ENCODE assay signal across 20 cellular contexts in genomic region chr13:47679391-47679790, GRCh38.
DNase-seq lines count a peak whose midpoint lies in the region; FAIRE-seq and TF ChIP-seq lines count a peak whose summit lies in the region.
"Had no signal": no experiment of that assay in that cellular context is flagged by ENCODE, and none has a peak within 500 bp of the region (broad histone marks: within the 10 kb centered on the region; RNA-seq: fewer than 3 reads in every experiment).

No MANE protein-coding gene starts in this region.

- H2BK20ac ChIP-seq in H9 (ENCODE audit: low read depth, low read length, poor library complexity, severe bottlenecking) = no peak overlapping the region

- no peak overlapping the region; the same call in 1 of the 2 replicates for H3K27ac Mint-ChIP-seq in HFFc6
- no peak overlapping the region for H3K27ac Mint-ChIP-seq in H9
- H3K27ac Mint-ChIP-seq: CD8-positive, alpha-beta memory T cell; type B pancreatic cell had no signal

- H3K23me2 ChIP-seq in H9 (ENCODE audit: insufficient read length, low read depth, low read length, poor library complexity, severe bottlenecking) = no peaks in the 10 kb centered on the region

- DNase-seq in AG04449 (ENCODE audit: low read depth, low spot score) = peak; percentile 41
- DNase-seq in HFFc6 = peak; percentile 28
- peak; percentile 65 for DNase-seq in brain microvascular endothelial cell
- DNase-seq in hepatic stellate cell (ENCODE audit: low spot score) = peak; percentile 2
- no peak for DNase-seq in RCC 7860 (ENCODE audit: low spot score)
- DNase-seq in NCI-H446 (lab: John Stamatoyannopoulos, UW) = no peak
- DNase-seq in COLO668 (lab: John Stamatoyannopoulos, UW; ENCODE audit: unreplicated experiment) = no peak
- no peak for DNase-seq in H9
- DNase-seq: CD8-positive, alpha-beta memory T cell; central memory CD4-positive, alpha-beta T cell; effector memory CD4-positive, alpha-beta T cell; foreskin melanocyte; left ventricle myocardium superior; NCI-H1105; NCI-H524 treated with DMSO at 0.1 percent for 48 hours; right cardiac atrium; SJCRH30; stimulated activated naive CD8-positive, alpha-beta T cell treated with anti-CD3 and anti-CD28 coated beads, Interleukin-15, Interleukin-2, amounts not matched to agents 100 U/mL and 50 U/mL, for 24 hours had no signal

- H2AFZ ChIP-seq in H9 (ENCODE audit: low read length) = no peak overlapping the region

- no peaks in the 10 kb centered on the region for H3K36me3 ChIP-seq in brain microvascular endothelial cell (replicated peaks)
- H3K36me3 ChIP-seq: neutrophil, SJCRH30 had no signal

- H4K20me1 ChIP-seq in H9 (ENCODE audit: control insufficient read depth, insufficient read depth, insufficient read length) = no peaks in the 10 kb centered on the region

- no peak overlapping the region for H2BK120ac ChIP-seq in H9 (ENCODE audit: low read depth, low read length, poor library complexity, severe bottlenecking)

- H2BK15ac ChIP-seq in H9 (ENCODE audit: low read depth, low read length) = no peak overlapping the region

- CTCF ChIA-PET in AG04449 (lab: Yijun Ruan, JAX) = no interaction called here

- no peak overlapping the region for H3K56ac ChIP-seq in H9 (ENCODE audit: insufficient read length, low read depth, low read length)

- H3K4me1 Mint-ChIP-seq in HFFc6 (ENCODE audit: low read depth) (peaks cover 20% of the 10 kb centered on the region; the same call in 1 of the 2 replicates), H9 (0 out of 4 replicates have a peak, but pooled peaks cover 3 to 4% of the 10 kb centered on the region in 2 experiments)
- H3K4me1 Mint-ChIP-seq: CD8-positive, alpha-beta memory T cell had no signal

- H2AK5ac ChIP-seq in H9 (ENCODE audit: insufficient read length, low read length) = no peak overlapping the region

- H3K23ac ChIP-seq in H9 (ENCODE audit: insufficient read length, low read depth, low read length) = no peak overlapping the region

- H3K27me3 ChIP-seq in brain microvascular endothelial cell (replicated peaks) (no peaks in the 10 kb centered on the region), H9 (ENCODE audit: insufficient read depth, low read length) (no peaks in the 10 kb centered on the region)
- H3K27me3 ChIP-seq: neutrophil, SJCRH30 had no signal

- no peak overlapping the region for H3K4me2 ChIP-seq in H9 (ENCODE audit: insufficient read depth, insufficient read length, low read length)

- no peak overlapping the region for H4K91ac ChIP-seq in H9 (ENCODE audit: insufficient read length, low read depth, low read length)

- H3K27ac ChIP-seq in brain microvascular endothelial cell (peak overlapping the region; percentile 33), H9 (ENCODE audit: insufficient read length, low read depth, low read length) (no peak overlapping the region)
- H3K27ac ChIP-seq: neutrophil, SJCRH30 had no signal

- WGBS in H9 (ENCODE audit: extremely low coverage, insufficient read length, low lambda C conversion rate) = no CpG with 5 or more reads among the region's 1 CpG

- H3K14ac ChIP-seq in H9 (ENCODE audit: insufficient read depth, low read length) = no peak overlapping the region

- H3K4me3 ChIP-seq in AG04449 (ENCODE audit: low read depth, low read length) (no peak overlapping the region), brain microvascular endothelial cell (ENCODE audit: low read depth, low read length) (no peak overlapping the region)
- H3K4me3 ChIP-seq: SJCRH30 had no signal

- TF ChIP-seq CTCF in AG04449 (IDR thresholded peaks at IDR 0.05; ENCODE audit: insufficient read depth, low read length, missing control alignments) (no peak), HFFc6 (IDR thresholded peaks at IDR 0.05) (no peak), brain microvascular endothelial cell (IDR thresholded peaks at IDR 0.05; ENCODE audit: low read depth, low read length, missing control alignments) (no peak), H9 (conservative IDR thresholded peaks at IDR 0.05) (no peak)

- no peak overlapping the region for H2BK5ac ChIP-seq in H9 (ENCODE audit: insufficient read length, low read length)

- H3K18ac ChIP-seq in H9 (ENCODE audit: insufficient read length, low read depth, low read length) = no peak overlapping the region

- no peaks in the 10 kb centered on the region; the same call in 1 of the 2 replicates for H3K27me3 Mint-ChIP-seq in HFFc6 (ENCODE audit: insufficient read depth)
- H3K27me3 Mint-ChIP-seq in H9 (ENCODE audit: low read depth) = peaks cover 3% of the 10 kb centered on the region
- H3K27me3 Mint-ChIP-seq: CD8-positive, alpha-beta memory T cell; type B pancreatic cell had no signal

- no peak overlapping the region for H4K5ac ChIP-seq in H9 (ENCODE audit: insufficient read length, low read depth, low read length)

- H2BK12ac ChIP-seq in H9 (ENCODE audit: insufficient read length, low read depth, low read length) = no peak overlapping the region

- H3K36me3 Mint-ChIP-seq in HFFc6 (ENCODE audit: low read depth) (no peaks in the 10 kb centered on the region), H9 (ENCODE audit: insufficient read depth in 1 of 3, low read depth in 3 of 3) (no peaks in the 10 kb centered on the region)
- H3K36me3 Mint-ChIP-seq: CD8-positive, alpha-beta memory T cell; type B pancreatic cell had no signal

- FAIRE-seq in RCC 7860 (lab: Jason Lieb, UNC) = no peak

- H3K4me3 Mint-ChIP-seq in HFFc6 (no peak overlapping the region), H9 (no peak overlapping the region)
- H3K4me3 Mint-ChIP-seq: CD8-positive, alpha-beta memory T cell had no signal

- no peaks in the 10 kb centered on the region for H3K9me3 ChIP-seq in H9 (ENCODE audit: control insufficient read depth, low read depth, low read length)
- H3K9me3 ChIP-seq: neutrophil, SJCRH30 had no signal

- H3K9me3 Mint-ChIP-seq in HFFc6 (peaks cover 5% of the 10 kb centered on the region; the same call in 1 of the 2 replicates), H9 (no peaks in the 10 kb centered on the region; a peak in 1 of 5 replicates)
- H3K9me3 Mint-ChIP-seq: type B pancreatic cell had no signal

- no peak overlapping the region for H3K9ac ChIP-seq in H9 (ENCODE audit: extremely low read depth, insufficient read length, low read length)

- no peaks in the 10 kb centered on the region for H3K79me1 ChIP-seq in H9 (ENCODE audit: insufficient read depth, low read depth, low read length, poor library complexity, severe bottlenecking)

- in situ Hi-C loops in brain microvascular endothelial cell (cut with HindIII; ENCODE audit: low pct_ligation_motif_present, low sequenced_read_pairs) = no loop called here

- no peak overlapping the region for H3T11ph ChIP-seq in H9 (ENCODE audit: low read length)

- H4K8ac ChIP-seq in H9 (replicated peaks; ENCODE audit: insufficient read length, low read depth, low read length) = no peak overlapping the region

- H3K79me2 ChIP-seq in H9 (ENCODE audit: insufficient read depth, low read length) = no peaks in the 10 kb centered on the region

- no peak overlapping the region for H3K4ac ChIP-seq in H9 (ENCODE audit: low read depth, low read length)

- no peaks in the 10 kb centered on the region for H3K4me1 ChIP-seq in H9 (ENCODE audit: insufficient read depth, low read length)
- H3K4me1 ChIP-seq: SJCRH30 had no signal

- POLR2A ChIA-PET in AG04449 (lab: Yijun Ruan, JAX) = interaction anchor here (0.9 kb wide), 1 partner anchor 16 kb away, joined by 3 read pairs; no protein-coding TSS in a partner anchor

Comparison
In these comparisons a context has a peak if more than half of its experiments do, and no peak if none do; other contexts are left out.
1. DNase-seq: peak in AG04449 (single experiment), HFFc6 (single experiment), brain microvascular endothelial cell (single experiment) and hepatic stellate cell (single experiment); none in RCC 7860 (single experiment), NCI-H446 (0 of 2), COLO668 (single experiment) and H9 (single experiment).